Comparison of ENCODE assay signal across 13 cellular contexts in genomic region chr10:12405342-12406320, GRCh38. TPM values are rescaled to one million over a fixed set of nuclear protein-coding genes. Genes with fewer than 3 reads are reported as not detected.
DNase-seq lines count a peak whose midpoint lies in the region; TF ChIP-seq lines count a peak whose summit lies in the region.
"Had no signal": no experiment of that assay in that cellular context is flagged by ENCODE, and none has a peak within 500 bp of the region (broad histone marks: within the 10 kb centered on the region; RNA-seq: fewer than 3 reads in every experiment).

No MANE protein-coding gene starts in this region.

- WGBS in H9 (ENCODE audit: extremely low coverage, insufficient read length, low lambda C conversion rate) = no CpG with 5 or more reads among the region's 24 CpGs
- 48% methylated on average over 24 of the region's 24 CpGs for WGBS in smooth muscle cell (ENCODE audit: low lambda C conversion rate)

- no peak overlapping the region for H2AFZ ChIP-seq in H9 (ENCODE audit: low read length)
- no peak overlapping the region for H2AFZ ChIP-seq in smooth muscle cell (ENCODE audit: low read depth)
- H2AFZ ChIP-seq: GM23248, parathyroid adenoma had no signal

- no peak overlapping the region for H2BK15ac ChIP-seq in H9 (ENCODE audit: low read depth, low read length)

- H3K18ac ChIP-seq in H9 (ENCODE audit: insufficient read length, low read depth, low read length) = no peak overlapping the region

- no peaks in the 10 kb centered on the region for H3K36me3 ChIP-seq in smooth muscle cell (ENCODE audit: low read depth)

- no peak overlapping the region for H2BK120ac ChIP-seq in H9 (ENCODE audit: low read depth, low read length, poor library complexity, severe bottlenecking)

- H3K27me3 ChIP-seq in H9 (ENCODE audit: insufficient read depth, low read length) (no peaks in the 10 kb centered on the region), smooth muscle cell (ENCODE audit: low read depth) (no peaks in the 10 kb centered on the region)
- H3K27me3 ChIP-seq: testis had no signal

- H3K23me2 ChIP-seq in H9 (ENCODE audit: insufficient read length, low read depth, low read length, poor library complexity, severe bottlenecking) = no peaks in the 10 kb centered on the region

- TF ChIP-seq CTCF in H9 (conservative IDR thresholded peaks at IDR 0.05) (peak; percentile 37), fibroblast of villous mesenchyme (IDR thresholded peaks at IDR 0.05; ENCODE audit: insufficient read depth, low read depth, low read length) (no peak), smooth muscle cell (IDR thresholded peaks at IDR 0.05; ENCODE audit: borderline replicate concordance, insufficient read depth, poor library complexity, severe bottlenecking) (no peak)

- no peak overlapping the region for H4K8ac ChIP-seq in H9 (replicated peaks; ENCODE audit: insufficient read length, low read depth, low read length)

- H3K23ac ChIP-seq in H9 (ENCODE audit: insufficient read length, low read depth, low read length) = no peak overlapping the region

- H3K9me3 ChIP-seq in H9 (ENCODE audit: control insufficient read depth, low read depth, low read length) (no peaks in the 10 kb centered on the region), smooth muscle cell (replicated peaks; ENCODE audit: low read depth) (no peaks in the 10 kb centered on the region)
- H3K9me3 ChIP-seq: testis had no signal

- H3K9ac ChIP-seq in H9 (ENCODE audit: extremely low read depth, insufficient read length, low read length) (no peak overlapping the region), smooth muscle cell (ENCODE audit: low read depth) (peak overlapping the region; percentile 43)
- H3K9ac ChIP-seq: GM23248, parathyroid adenoma had no signal

- H3K79me2 ChIP-seq in H9 (ENCODE audit: insufficient read depth, low read length) = no peaks in the 10 kb centered on the region
- no peaks in the 10 kb centered on the region for H3K79me2 ChIP-seq in smooth muscle cell (ENCODE audit: low read depth)
- H3K79me2 ChIP-seq: parathyroid adenoma had no signal

- H3K36me3 Mint-ChIP-seq in H9 (ENCODE audit: insufficient read depth in 1 of 3, low read depth in 3 of 3) = no peaks in the 10 kb centered on the region

- H2BK5ac ChIP-seq in H9 (ENCODE audit: insufficient read length, low read length) = no peak overlapping the region

- H3K4me1 ChIP-seq in H9 (ENCODE audit: insufficient read depth, low read length) = no peaks in the 10 kb centered on the region
- no peaks in the 10 kb centered on the region for H3K4me1 ChIP-seq in smooth muscle cell (ENCODE audit: low read depth)
- H3K4me1 ChIP-seq: parathyroid adenoma, testis had no signal

- H3K27ac Mint-ChIP-seq in H9 = peak overlapping the region in 1 of 3 experiments; percentile 8; a peak in 1 of 7 replicates

- H3K27ac ChIP-seq in H9 (ENCODE audit: insufficient read length, low read depth, low read length) (no peak overlapping the region), smooth muscle cell (ENCODE audit: low read depth) (peak overlapping the region; percentile 78)
- H3K27ac ChIP-seq: GM23248, parathyroid adenoma had no signal

- H4K20me1 ChIP-seq in H9 (ENCODE audit: control insufficient read depth, insufficient read depth, insufficient read length) = no peaks in the 10 kb centered on the region
- no peaks in the 10 kb centered on the region for H4K20me1 ChIP-seq in smooth muscle cell (ENCODE audit: low read depth)

- no peak overlapping the region for H2BK20ac ChIP-seq in H9 (ENCODE audit: low read depth, low read length, poor library complexity, severe bottlenecking)

- H3K4me3 ChIP-seq in fibroblast of villous mesenchyme (ENCODE audit: low read depth, low read length) = no peak overlapping the region
- H3K4me3 ChIP-seq in smooth muscle cell = peak overlapping the region; percentile 25
- H3K4me3 ChIP-seq: GM23248, testis had no signal

- H3K4ac ChIP-seq in H9 (ENCODE audit: low read depth, low read length) = no peak overlapping the region

- H3T11ph ChIP-seq in H9 (ENCODE audit: low read length) = no peak overlapping the region

- no peak overlapping the region for H3K14ac ChIP-seq in H9 (ENCODE audit: insufficient read depth, low read length)

- H3F3A ChIP-seq in smooth muscle cell (ENCODE audit: low read depth) = peaks cover 3% of the 10 kb centered on the region

- H3K9me3 Mint-ChIP-seq in H9 = no peaks in the 10 kb centered on the region

- H2BK12ac ChIP-seq in H9 (ENCODE audit: insufficient read length, low read depth, low read length) = no peak overlapping the region

- H3K27me3 Mint-ChIP-seq in H9 (ENCODE audit: low read depth) = no peaks in the 10 kb centered on the region; the same call in 1 of the 2 replicates
- H3K27me3 Mint-ChIP-seq: activated T-cell treated with anti-CD3 and anti-CD28 coated beads, Interleukin-2, amount 50 U/mL, for 24 hours had no signal

- DNase-seq in H9 = no peak
- DNase-seq in NCI-H748 treated with DMSO at 0.1 percent for 48 hours (lab: John Stamatoyannopoulos, UW) = peak; percentile 58
- DNase-seq in fibroblast of villous mesenchyme (ENCODE audit: low read depth) = peak; percentile 77
- DNase-seq in smooth muscle cell (lab: John Stamatoyannopoulos, UW; ENCODE audit: unreplicated experiment) = no peak
- DNase-seq in NCI-H2081 treated with DMSO at 0.1 percent for 48 hours (lab: John Stamatoyannopoulos, UW) = no peak
- DNase-seq in NCI-H187 (lab: John Stamatoyannopoulos, UW) = no peak
- DNase-seq in hypothalamus (lab: John Stamatoyannopoulos, UW) = no peak
- no peak for DNase-seq in NK-92 (lab: John Stamatoyannopoulos, UW; ENCODE audit: unreplicated experiment)
- DNase-seq: activated T-cell treated with anti-CD3 and anti-CD28 coated beads, Interleukin-2, amount 50 U/mL, for 24 hours; GM23248; Kasumi-1 had no signal

- H2AK5ac ChIP-seq in H9 (ENCODE audit: insufficient read length, low read length) = no peak overlapping the region

- no peak overlapping the region for H3K4me3 Mint-ChIP-seq in H9
- H3K4me3 Mint-ChIP-seq: activated T-cell treated with anti-CD3 and anti-CD28 coated beads, Interleukin-2, amount 50 U/mL, for 24 hours had no signal

- H3K4me2 ChIP-seq in H9 (ENCODE audit: insufficient read depth, insufficient read length, low read length) = no peak overlapping the region
- peak overlapping the region; percentile 68 for H3K4me2 ChIP-seq in smooth muscle cell

- no peak overlapping the region for H3K56ac ChIP-seq in H9 (ENCODE audit: insufficient read length, low read depth, low read length)

- H4K91ac ChIP-seq in H9 (ENCODE audit: insufficient read length, low read depth, low read length) = no peak overlapping the region

- H3K79me1 ChIP-seq in H9 (ENCODE audit: insufficient read depth, low read depth, low read length, poor library complexity, severe bottlenecking) = no peaks in the 10 kb centered on the region

- peaks cover 5% of the 10 kb centered on the region in 2 experiments for H3K4me1 Mint-ChIP-seq in H9

- no peak overlapping the region for H4K5ac ChIP-seq in H9 (ENCODE audit: insufficient read length, low read depth, low read length)

RNA-seq across cellular contexts. Expression of gene CAMK1D, which starts 56.3 kb away (rescaled TPM):
- total RNA-seq in H9 (2021) (5.6 and 6.3 TPM in 2 replicates), fibroblast of villous mesenchyme (1.3 and 1.9 TPM in 2 replicates), smooth muscle cell (1.6 and 1.9 TPM in 2 replicates)
- 2.3 and 3.7 TPM in 2 replicates for polyA plus RNA-seq in smooth muscle cell

Comparison
In these comparisons a context has a peak if more than half of its experiments do, and no peak if none do; other contexts are left out.
1. DNase-seq: peak in NCI-H748 treated with DMSO at 0.1 percent for 48 hours (single experiment) and fibroblast of villous mesenchyme (single experiment); none in H9 (single experiment), smooth muscle cell (single experiment), NCI-H2081 treated with DMSO at 0.1 percent for 48 hours (single experiment), NCI-H187 (0 of 2), hypothalamus (0 of 51) and NK-92 (single experiment).